25 cellular contexts compared by ENCODE assay signal in genomic region chr22:43506487-43506886, GRCh38.
"Had no signal": no experiment of that assay in that cellular context is flagged by ENCODE, and none has a peak within 500 bp of the region (broad histone marks: within the 10 kb centered on the region; RNA-seq: fewer than 3 reads in every experiment).

No MANE protein-coding gene starts in this region.

- H3K36me3 Mint-ChIP-seq: immature natural killer cell; naive thymus-derived CD4-positive, alpha-beta T cell had no signal

- H3K4me2 ChIP-seq: smooth muscle cell had no signal

- H3K4me3 Mint-ChIP-seq: effector memory CD8-positive, alpha-beta T cell; immature natural killer cell; naive thymus-derived CD4-positive, alpha-beta T cell; nephron; stimulated activated naive CD8-positive, alpha-beta T cell treated with anti-CD3 and anti-CD28 coated beads, Interleukin-15, amount 100 ng/mL, for 72 hours had no signal

- H3K27me3 Mint-ChIP-seq: naive thymus-derived CD4-positive, alpha-beta T cell; stimulated activated naive CD8-positive, alpha-beta T cell treated with anti-CD3 and anti-CD28 coated beads, Interleukin-15, amount 100 ng/mL, for 72 hours had no signal

- H3K4me1 Mint-ChIP-seq: immature natural killer cell; nephron; stimulated activated naive CD8-positive, alpha-beta T cell treated with anti-CD3 and anti-CD28 coated beads, Interleukin-15, amount 100 ng/mL, for 72 hours had no signal

- H3K4me1 ChIP-seq: parathyroid adenoma, prostate gland, right atrium auricular region, suprapubic skin, transverse colon, upper lobe of right lung, uterus had no signal

- ATAC-seq: effector memory CD8-positive, alpha-beta T cell; left lobe of liver; naive thymus-derived CD4-positive, alpha-beta T cell; sciatic nerve; stimulated activated naive CD8-positive, alpha-beta T cell treated with anti-CD3 and anti-CD28 coated beads, Interleukin-15, amount 100 ng/mL, for 72 hours; upper lobe of right lung had no signal

- H2AFZ ChIP-seq: parathyroid adenoma had no signal

- H3K27ac ChIP-seq: parathyroid adenoma, prostate gland, right atrium auricular region, suprapubic skin, transverse colon, upper lobe of right lung, uterus had no signal

- H3K9me3 ChIP-seq: prostate gland, right atrium auricular region, suprapubic skin, transverse colon, upper lobe of right lung, uterus had no signal

- H3K4me3 ChIP-seq: prostate gland, right atrium auricular region, smooth muscle cell, suprapubic skin, transverse colon, upper lobe of right lung, uterus had no signal

- H3K27ac Mint-ChIP-seq: effector memory CD8-positive, alpha-beta T cell; immature natural killer cell; naive thymus-derived CD4-positive, alpha-beta T cell; nephron; stimulated activated naive CD8-positive, alpha-beta T cell treated with anti-CD3 and anti-CD28 coated beads, Interleukin-15, amount 100 ng/mL, for 72 hours had no signal

- H3K79me2 ChIP-seq: parathyroid adenoma had no signal

- H3K27me3 ChIP-seq: right atrium auricular region, transverse colon, upper lobe of right lung, uterus had no signal

- H3K36me3 ChIP-seq: prostate gland, right atrium auricular region, suprapubic skin, transverse colon, upper lobe of right lung, uterus had no signal

- DNase-seq: cortex of kidney; effector memory CD8-positive, alpha-beta T cell; hypothalamus; immature natural killer cell; mammary epithelial cell; mesendoderm; midbrain; naive thymus-derived CD4-positive, alpha-beta T cell; stimulated activated CD4-positive, alpha-beta T cell treated with anti-CD3 and anti-CD28 coated beads, Interleukin-12 subunit alpha, Interleukin-12 subunit beta, amount 100 ng/mL, for 4 hours; stimulated activated CD4-positive, alpha-beta T cell treated with anti-CD3 and anti-CD28 coated beads, Interleukin-1b, Interleukin-23, amount 100 ng/mL, for 48 hours; stimulated activated CD4-positive, alpha-beta T cell treated with anti-CD3 and anti-CD28 coated beads, Interleukin-4, amount 100 ng/mL, for 1 hour; stimulated activated CD8-positive, alpha-beta memory T cell treated with anti-CD3 and anti-CD28 coated beads, Interleukin-4, amount 100 ng/mL, for 48 hours; stimulated activated naive CD4-positive, alpha-beta T cell; stimulated activated naive CD8-positive, alpha-beta T cell treated with anti-CD3 and anti-CD28 coated beads, Interleukin-15, amount 100 ng/mL, for 72 hours; transverse colon; upper lobe of right lung; uterus had no signal

- H3K9me3 Mint-ChIP-seq: effector memory CD8-positive, alpha-beta T cell; immature natural killer cell; naive thymus-derived CD4-positive, alpha-beta T cell; nephron had no signal
